In genomic region chr2:85623991-85624390, GRCh38 we compare ENCODE assay signal across 25 cellular contexts. TPM values are rescaled to one million over a fixed set of nuclear protein-coding genes. Genes with fewer than 3 reads are reported as not detected.
"Had no signal": no experiment of that assay in that cellular context is flagged by ENCODE, and none has a peak within 500 bp of the region (broad histone marks: within the 10 kb centered on the region; RNA-seq: fewer than 3 reads in every experiment).

No MANE protein-coding gene starts in this region.

- H3K27ac Mint-ChIP-seq: activated CD4-positive, alpha-beta memory T cell treated with anti-CD3 and anti-CD28 coated beads, Interleukin-2, amount 10 ng/mL, durations not matched to agents 7 days and 5 days; endodermal cell; nephron; stimulated activated naive CD8-positive, alpha-beta T cell treated with anti-CD3 and anti-CD28 coated beads, Interleukin-15, Interleukin-2, amounts not matched to agents 100 ng/mL and 50 ng/mL, for 24 hours; WTC11 had no signal

- H3K9me3 ChIP-seq: gastroesophageal sphincter, neutrophil, ovary, prostate gland, thyroid gland, upper lobe of right lung had no signal

- DNase-seq: activated CD4-positive, alpha-beta memory T cell treated with anti-CD3 and anti-CD28 coated beads, Interleukin-2, amount 10 ng/mL, durations not matched to agents 7 days and 5 days; activated effector memory CD4-positive, alpha-beta T cell treated with Interleukin-2 at 50 U/mL for 16 hours; amniotic stem cell; cerebellar nuclear complex; endodermal cell; head of caudate nucleus; kidney; ovary; stimulated activated CD4-positive, alpha-beta T cell treated with anti-CD3 and anti-CD28 coated beads, Interleukin-12 subunit alpha, Interleukin-12 subunit beta, amount 100 ng/mL, for 4 hours; stimulated activated CD4-positive, alpha-beta T cell treated with anti-CD3 and anti-CD28 coated beads, Interleukin-4, amount 100 ng/mL, for 4 hours; substantia nigra; T1000; thyroid gland; upper lobe of right lung had no signal

- H3K4me1 ChIP-seq: prostate gland, thyroid gland, upper lobe of right lung had no signal

- H3K27me3 Mint-ChIP-seq: activated CD4-positive, alpha-beta memory T cell treated with anti-CD3 and anti-CD28 coated beads, Interleukin-2, amount 10 ng/mL, durations not matched to agents 7 days and 5 days; activated naive CD4-positive, alpha-beta T cell treated with anti-CD3 and anti-CD28 coated beads, Interleukin-2, amount 50 U/mL, for 24 hours; stimulated activated naive CD8-positive, alpha-beta T cell treated with anti-CD3 and anti-CD28 coated beads, Interleukin-15, Interleukin-2, amounts not matched to agents 100 ng/mL and 50 ng/mL, for 24 hours had no signal

- H3K27ac ChIP-seq: coronary artery, epithelial cell of prostate, gastroesophageal sphincter, neutrophil, ovary, prostate gland, thyroid gland, upper lobe of right lung had no signal

- H3K27me3 ChIP-seq: gastroesophageal sphincter, neutrophil, ovary, thyroid gland, upper lobe of right lung had no signal

- H3K36me3 ChIP-seq: ovary had no signal

- H3K4me1 Mint-ChIP-seq: endodermal cell, nephron, WTC11 had no signal

- H3K4me3 ChIP-seq: coronary artery, gastroesophageal sphincter, ovary, prostate gland, thyroid gland, upper lobe of right lung had no signal

- H3K9me3 Mint-ChIP-seq: activated CD4-positive, alpha-beta memory T cell treated with anti-CD3 and anti-CD28 coated beads, Interleukin-2, amount 10 ng/mL, durations not matched to agents 7 days and 5 days; activated naive CD4-positive, alpha-beta T cell treated with anti-CD3 and anti-CD28 coated beads, Interleukin-2, amount 50 U/mL, for 24 hours; endodermal cell; nephron; stimulated activated naive CD8-positive, alpha-beta T cell treated with anti-CD3 and anti-CD28 coated beads, Interleukin-15, Interleukin-2, amounts not matched to agents 100 ng/mL and 50 ng/mL, for 24 hours; WTC11 had no signal

- ATAC-seq: gastroesophageal sphincter, left lobe of liver, upper lobe of right lung, WTC11 had no signal

- H3K4me3 Mint-ChIP-seq: activated CD4-positive, alpha-beta memory T cell treated with anti-CD3 and anti-CD28 coated beads, Interleukin-2, amount 10 ng/mL, durations not matched to agents 7 days and 5 days; activated naive CD4-positive, alpha-beta T cell treated with anti-CD3 and anti-CD28 coated beads, Interleukin-2, amount 50 U/mL, for 24 hours; endodermal cell; nephron; stimulated activated naive CD8-positive, alpha-beta T cell treated with anti-CD3 and anti-CD28 coated beads, Interleukin-15, Interleukin-2, amounts not matched to agents 100 ng/mL and 50 ng/mL, for 24 hours; WTC11 had no signal

RNA-seq across cellular contexts. Expression of gene VAMP5, which starts 39.8 kb away (rescaled TPM):
- total RNA-seq: SK-MEL-5 had no signal
